ENCODE assay signal across 9 cellular contexts in genomic region chr6:142756215-142756630, GRCh38.
DNase-seq lines count a peak whose midpoint lies in the region; TF ChIP-seq lines count a peak whose summit lies in the region.
"Had no signal": no experiment of that assay in that cellular context is flagged by ENCODE, and none has a peak within 500 bp of the region (broad histone marks: within the 10 kb centered on the region; RNA-seq: fewer than 3 reads in every experiment).

No MANE protein-coding gene starts in this region.

- no peaks in the 10 kb centered on the region for H3K79me1 ChIP-seq in mesendoderm (ENCODE audit: low read length)

- no peak overlapping the region for H3K56ac ChIP-seq in mesendoderm (ENCODE audit: low read length)

- H2BK120ac ChIP-seq in mesendoderm (ENCODE audit: low read depth, low read length) = no peak overlapping the region

- H3K36me3 ChIP-seq in MG63 (peaks cover 30% of the 10 kb centered on the region), brain microvascular endothelial cell (replicated peaks) (peaks cover 26% of the 10 kb centered on the region), mesendoderm (ENCODE audit: control insufficient read depth, insufficient read depth, low read length) (no peaks in the 10 kb centered on the region)

- no peak overlapping the region for H3K23ac ChIP-seq in mesendoderm (ENCODE audit: low read length)

- DNase-seq in EL (peak; percentile 94), MG63 (peak; percentile 66), brain microvascular endothelial cell (peak; percentile 68), mesendoderm (peak; percentile 85), GOT3 (lab: John Stamatoyannopoulos, UW) (no peak), nucleus accumbens (lab: John Stamatoyannopoulos, UW) (no peak)
- no peak for DNase-seq in stimulated activated CD4-positive, alpha-beta T cell treated with anti-CD3 and anti-CD28 coated beads, Interleukin-12 subunit alpha, Interleukin-12 subunit beta, amount 100 ng/mL, for 4 hours
- DNase-seq: hippocampal formation, stomach had no signal

- no peak overlapping the region for H2BK15ac ChIP-seq in mesendoderm (replicated peaks; ENCODE audit: low read depth)

- no peaks in the 10 kb centered on the region for H3K4me1 ChIP-seq in mesendoderm (ENCODE audit: control insufficient read depth, low read depth, low read length)

- H3K27ac ChIP-seq in brain microvascular endothelial cell (no peak overlapping the region), mesendoderm (ENCODE audit: low read depth, low read length) (no peak overlapping the region)
- H3K27ac ChIP-seq: stomach had no signal

- H3K4me3 ChIP-seq in MG63 = no peak overlapping the region
- no peak overlapping the region for H3K4me3 ChIP-seq in brain microvascular endothelial cell (ENCODE audit: low read depth, low read length)
- H3K4me3 ChIP-seq in mesendoderm (ENCODE audit: low read length) = no peak overlapping the region
- H3K4me3 ChIP-seq: stomach had no signal

- no CpG with 5 or more reads among the region's 2 CpGs for WGBS in mesendoderm (ENCODE audit: extremely low coverage, insufficient coverage, low lambda C conversion rate)

- H2BK5ac ChIP-seq in mesendoderm (ENCODE audit: low read length) = no peak overlapping the region

- no peak overlapping the region for H2AK5ac ChIP-seq in mesendoderm (ENCODE audit: low read length)

- in situ Hi-C loops in brain microvascular endothelial cell (cut with HindIII; ENCODE audit: low pct_ligation_motif_present, low sequenced_read_pairs) = no loop called here

- no peak overlapping the region for H3K18ac ChIP-seq in mesendoderm (ENCODE audit: low read length)

- no peak overlapping the region for H4K5ac ChIP-seq in mesendoderm (ENCODE audit: low read length)

- no peak overlapping the region for H4K8ac ChIP-seq in mesendoderm (ENCODE audit: low read depth, low read length)

- H3K4me2 ChIP-seq in mesendoderm (ENCODE audit: low read length) = no peak overlapping the region

- H3K9me3 ChIP-seq in MG63 = no peaks in the 10 kb centered on the region
- H3K9me3 ChIP-seq: stomach had no signal

- no peaks in the 10 kb centered on the region for H3K79me2 ChIP-seq in mesendoderm (ENCODE audit: control insufficient read depth, insufficient read depth, low read length)

- no peak overlapping the region for H3K4ac ChIP-seq in mesendoderm (ENCODE audit: low read depth, low read length)

- TF ChIP-seq CTCF in brain microvascular endothelial cell (IDR thresholded peaks at IDR 0.05; ENCODE audit: low read depth, low read length, missing control alignments) = peak; percentile 29

- H3K9ac ChIP-seq in mesendoderm (ENCODE audit: low read length) = no peak overlapping the region

- H3K27me3 ChIP-seq in MG63 (no peaks in the 10 kb centered on the region), brain microvascular endothelial cell (replicated peaks) (no peaks in the 10 kb centered on the region), mesendoderm (ENCODE audit: insufficient read depth, low read length, poor library complexity) (no peaks in the 10 kb centered on the region)
- H3K27me3 ChIP-seq: stomach had no signal

Comparison
In these comparisons a context has a peak if more than half of its experiments do, and no peak if none do; other contexts are left out.
1. DNase-seq: peak in EL (single experiment), MG63 (single experiment), brain microvascular endothelial cell (single experiment) and mesendoderm (single experiment); none in stimulated activated CD4-positive, alpha-beta T cell treated with anti-CD3 and anti-CD28 coated beads, Interleukin-12 subunit alpha, Interleukin-12 subunit beta, amount 100 ng/mL, for 4 hours (single experiment), GOT3 (single experiment) and nucleus accumbens (0 of 56).